In the genomic region with DNA sequence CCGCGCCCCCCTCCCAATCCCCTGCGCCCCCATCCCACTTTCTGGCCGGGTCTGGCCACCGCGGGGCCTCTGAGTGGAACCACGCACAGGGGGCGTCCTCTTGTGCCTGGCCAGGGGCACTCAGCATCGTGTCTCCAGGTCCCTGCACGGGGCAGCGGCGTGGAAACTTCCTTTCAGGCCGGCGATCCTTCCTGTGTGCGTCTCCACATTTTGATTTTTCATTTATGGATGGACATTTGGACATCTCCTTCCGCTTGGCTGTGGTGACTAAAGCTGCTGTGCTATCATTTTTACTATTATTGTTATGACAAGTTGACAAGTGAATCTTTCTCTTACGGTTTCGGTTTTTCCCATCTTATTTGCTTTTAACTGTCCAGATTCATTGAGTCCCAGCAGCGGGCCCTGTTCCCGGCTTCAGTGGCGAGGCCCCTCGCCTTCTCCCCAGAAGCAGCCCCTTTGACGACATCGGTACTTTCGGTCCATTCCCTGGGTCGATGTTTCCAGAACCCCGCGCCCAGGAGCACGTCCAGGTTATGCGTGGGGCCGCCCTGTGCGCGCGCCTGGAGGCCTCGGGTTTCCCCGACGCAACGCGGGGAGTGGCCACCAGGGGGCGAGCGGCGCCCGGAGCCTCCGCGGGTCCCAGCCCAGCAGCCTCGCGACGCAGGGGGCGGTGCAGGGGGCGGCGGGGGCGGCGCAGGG, we compare ENCODE assay signal across 8 cellular contexts. TPM values are rescaled to one million over a fixed set of nuclear protein-coding genes. Genes with fewer than 3 reads are reported as not detected.
DNase-seq lines count a peak whose midpoint lies in the region; ATAC-seq and TF ChIP-seq lines count a peak whose summit lies in the region.

No MANE protein-coding gene starts in this region.

- CTCF ChIA-PET in activated naive CD4-positive, alpha-beta T cell treated with anti-CD3 and anti-CD28 coated beads, Interleukin-2, amount 10 ng/mL, durations not matched to agents 7 days and 5 days (lab: Charles Lee): interaction anchor here (0.8 to 1.0 kb wide), 2 partner anchors 38 to 42 kb away, joined by 3 read pairs; no protein-coding TSS in a partner anchor

- peaks cover 35% of the 10 kb centered on the region for H3K4me1 Mint-ChIP-seq in activated naive CD4-positive, alpha-beta T cell treated with anti-CD3 and anti-CD28 coated beads, Interleukin-2, amount 10 ng/mL, durations not matched to agents 7 days and 5 days

- H3K9me3 Mint-ChIP-seq in activated naive CD4-positive, alpha-beta T cell treated with anti-CD3 and anti-CD28 coated beads, Interleukin-2, amount 10 ng/mL, durations not matched to agents 7 days and 5 days: no peaks in the 10 kb centered on the region

- H3K27ac Mint-ChIP-seq in activated naive CD4-positive, alpha-beta T cell treated with anti-CD3 and anti-CD28 coated beads, Interleukin-2, amount 10 ng/mL, durations not matched to agents 7 days and 5 days: peak overlapping the region; percentile 91

- no peaks in the 10 kb centered on the region for H3K36me3 ChIP-seq in SK-N-MC (ENCODE audit: insufficient read depth, low read length)

- peak overlapping the region; percentile 67 for H3K9ac ChIP-seq in SK-N-MC (ENCODE audit: insufficient read length)

- H3K9me3 ChIP-seq in SK-N-MC (ENCODE audit: low read depth, low read length): no peaks in the 10 kb centered on the region

- peak; percentile 67 for TF ChIP-seq CTCF in AG09309 (IDR thresholded peaks at IDR 0.05; ENCODE audit: control insufficient read depth, insufficient read depth, low read depth, low read length, missing control alignments)
- peak in 2 of 3 donors; percentile 77 to 89 for TF ChIP-seq CTCF in omental fat pad (IDR thresholded peaks at IDR 0.05)

- peak overlapping the region; percentile 80 for H3K4me3 Mint-ChIP-seq in activated naive CD4-positive, alpha-beta T cell treated with anti-CD3 and anti-CD28 coated beads, Interleukin-2, amount 10 ng/mL, durations not matched to agents 7 days and 5 days

- DNase-seq in AG09309 (ENCODE audit: low read depth) (no peak), GM19238 (ENCODE audit: insufficient read length, low spot score) (peak; percentile 90), KBM-7 (peak; percentile 77), SK-N-MC (ENCODE audit: low read depth, low spot score) (peak; percentile 1), globus pallidus (ENCODE audit: low spot score) (peak; percentile 60), omental fat pad (ENCODE audit: low spot score) (peak; percentile 78)
- peak; percentile 88 for DNase-seq in activated naive CD4-positive, alpha-beta T cell treated with anti-CD3 and anti-CD28 coated beads, Interleukin-2, amount 10 ng/mL, durations not matched to agents 7 days and 5 days

- H3K27me3 Mint-ChIP-seq in activated naive CD4-positive, alpha-beta T cell treated with anti-CD3 and anti-CD28 coated beads, Interleukin-2, amount 10 ng/mL, durations not matched to agents 7 days and 5 days: peaks cover 34% of the 10 kb centered on the region

- H3K4me3 ChIP-seq in AG09309 (ENCODE audit: control insufficient read depth, low read depth, low read length) (peak overlapping the region; percentile 69), SK-N-MC (peak overlapping the region; percentile 79)

- peak; percentile 74 for ATAC-seq in omental fat pad (ENCODE audit: low FRiP score)

- in situ Hi-C loops in KBM-7 (cut with MboI; ENCODE audit: low pct_unique_long_range_greater_than_20kb, low sequenced_read_pairs): no loop called here

- H3K27ac ChIP-seq in SK-N-MC (no peak overlapping the region), temporal lobe (ENCODE audit: low read depth, low read length) (peak overlapping the region; percentile 69)

- no peaks in the 10 kb centered on the region for H3K36me3 Mint-ChIP-seq in activated naive CD4-positive, alpha-beta T cell treated with anti-CD3 and anti-CD28 coated beads, Interleukin-2, amount 10 ng/mL, durations not matched to agents 7 days and 5 days

RNA-seq across cellular contexts. Expression of a gene that starts 12.4 kb away (rescaled TPM):
- 10 to 100 TPM in 3 of 4 donors, 1 to 10 TPM in 1; 5.8 to 18.6 (median 14.6) TPM for total RNA-seq in omental fat pad
- 7.4 TPM for total RNA-seq in temporal lobe
